8 cellular contexts compared by ENCODE assay signal in the genomic region with DNA sequence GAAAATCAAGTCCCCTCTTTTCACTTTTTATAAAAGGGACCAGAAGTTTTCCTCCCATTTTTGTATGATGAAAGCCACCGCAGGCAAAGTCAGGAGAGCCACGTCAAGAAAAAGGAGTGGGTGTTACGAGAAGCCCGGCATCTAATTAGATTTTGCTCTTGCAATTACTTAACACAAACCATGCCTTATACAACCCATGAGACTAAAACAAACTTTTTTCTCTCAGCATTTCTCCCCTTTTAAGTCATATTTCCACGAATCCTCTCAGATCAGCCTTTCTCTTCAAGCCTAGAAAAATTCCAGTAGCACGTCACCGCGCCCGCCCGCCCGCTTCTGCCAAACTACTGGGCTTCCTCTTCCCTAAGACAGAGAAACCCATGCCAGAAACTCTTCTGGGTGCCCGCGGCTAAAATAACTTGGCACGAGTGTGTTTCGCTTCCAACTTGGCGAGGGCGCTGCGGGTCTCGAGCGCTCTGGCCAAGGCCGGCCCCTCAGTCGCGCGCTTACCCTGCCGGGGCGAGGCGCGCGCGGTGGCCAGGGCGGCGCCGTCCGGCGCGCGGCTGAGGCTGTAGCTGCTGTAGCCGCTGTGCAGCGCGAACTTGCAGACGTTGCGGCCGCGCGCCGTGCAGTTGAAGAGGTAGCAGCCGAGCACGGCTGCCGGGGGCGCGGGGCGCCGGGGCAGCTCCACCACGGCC. TPM values are rescaled to one million over a fixed set of nuclear protein-coding genes. Genes with fewer than 3 reads are reported as not detected.
DNase-seq lines count a peak whose midpoint lies in the region; ATAC-seq and TF ChIP-seq lines count a peak whose summit lies in the region.

No MANE protein-coding gene starts in this region.

- TF ChIP-seq CTCF in HL-60 (IDR thresholded peaks at IDR 0.05; ENCODE audit: insufficient read depth, low read length) (no peak), heart right ventricle (IDR thresholded peaks at IDR 0.05) (peak in 2 of 9 donors; percentile 7 to 14), ovary (IDR thresholded peaks at IDR 0.05) (no peak)

- H3K36me3 ChIP-seq in CD4-positive, CD25-positive, alpha-beta regulatory T cell (ENCODE audit: control insufficient read depth, insufficient read depth, low read length), result no peaks in the 10 kb centered on the region
- H3K36me3 ChIP-seq in heart right ventricle (no peaks in the 10 kb centered on the region), ovary (no peaks in the 10 kb centered on the region)

- H3K4me1 ChIP-seq in CD4-positive, CD25-positive, alpha-beta regulatory T cell (ENCODE audit: control insufficient read depth, insufficient read depth, low read length, poor library complexity, severe bottlenecking), result peaks cover 13% of the 10 kb centered on the region
- H3K4me1 ChIP-seq in heart right ventricle (peaks cover 0 to 31% (median 19%) of the 10 kb centered on the region in 9 donors), ovary (ENCODE audit: insufficient read depth) (peaks cover 6% of the 10 kb centered on the region)

- peaks cover 0 to 13% (median 7%) of the 10 kb centered on the region in 4 donors for H3K4me1 Mint-ChIP-seq in CD4-positive, CD25-positive, alpha-beta regulatory T cell

- no peak overlapping the region for H3K4me3 ChIP-seq in CD4-positive, CD25-positive, alpha-beta regulatory T cell (ENCODE audit: low read depth, low read length)
- H3K4me3 ChIP-seq in HL-60 (replicated peaks; ENCODE audit: insufficient read depth, low read length) (peak overlapping the region; percentile 71), heart right ventricle (peak overlapping the region; percentile 50 to 82 (median 72)), ovary (peak overlapping the region; percentile 56)

- peaks cover 16% of the 10 kb centered on the region for H3K27me3 ChIP-seq in CD4-positive, CD25-positive, alpha-beta regulatory T cell (ENCODE audit: control insufficient read depth, insufficient read depth, low read length)
- H3K27me3 ChIP-seq in HL-60 (ENCODE audit: insufficient read depth, poor library complexity, severe bottlenecking) (no peaks in the 10 kb centered on the region), heart right ventricle (no peaks in the 10 kb centered on the region), ovary (no peaks in the 10 kb centered on the region)

- 1% methylated on average over 54 of the region's 54 CpGs for WGBS in heart right ventricle, 2 donors
- WGBS in ovary, 3 donors, result 0 to 1% (median 1%) methylated on average over 18 to 54 of the region's 54 CpGs

- H3K9me3 Mint-ChIP-seq in CD4-positive, CD25-positive, alpha-beta regulatory T cell, result no peaks in the 10 kb centered on the region

- ATAC-seq in CD4-positive, CD25-positive, alpha-beta regulatory T cell (ENCODE audit: low read depth in 2 of 2), result peak in 1 of 2 donors; percentile 7
- ATAC-seq in GM19452 (IDR thresholded peaks at IDR 0.05; ENCODE audit: unreplicated experiment) (peak; percentile 40), heart right ventricle (peak; percentile 69 to 89 (median 79)), HG03097 (IDR thresholded peaks at IDR 0.05; ENCODE audit: low FRiP score, unreplicated experiment) (no peak)

- peaks cover 42% of the 10 kb centered on the region for H3K27me3 Mint-ChIP-seq in CD4-positive, CD25-positive, alpha-beta regulatory T cell

- intact Hi-C loops in heart right ventricle (cut with DNase I), result no loop called here
- intact Hi-C loops in ovary (cut with DNase I), result loop anchor here in 1 of 4 donors (10.0 kb wide), 1 partner anchor 62 kb away; the partner anchor contains the start of gene RAET1G

- H3K36me3 Mint-ChIP-seq in CD4-positive, CD25-positive, alpha-beta regulatory T cell, result peaks cover 5% of the 10 kb centered on the region

- peak overlapping the region in 1 of 3 donors; percentile 63 for H3K27ac Mint-ChIP-seq in CD4-positive, CD25-positive, alpha-beta regulatory T cell

- peak overlapping the region; percentile 23 to 84 (median 84) for H3K4me3 Mint-ChIP-seq in CD4-positive, CD25-positive, alpha-beta regulatory T cell

- no peaks in the 10 kb centered on the region for H3K9me3 ChIP-seq in CD4-positive, CD25-positive, alpha-beta regulatory T cell (ENCODE audit: control insufficient read depth in 2 of 2, low read length in 2 of 2)
- H3K9me3 ChIP-seq in heart right ventricle, result no peaks in the 10 kb centered on the region
- no peaks in the 10 kb centered on the region for H3K9me3 ChIP-seq in ovary

- peak in 2 of 3 donors; percentile 10 to 35 for DNase-seq in CD4-positive, CD25-positive, alpha-beta regulatory T cell
- peak; percentile 58 to 64 for DNase-seq in HL-60 (ENCODE audit: low read depth in 1 of 2, low spot score in 1 of 2)
- peak; percentile 77 for DNase-seq in RPMI8226
- peak; percentile 74 for DNase-seq in amniotic stem cell (lab: John Stamatoyannopoulos, UW)
- DNase-seq in heart right ventricle, result peak; percentile 71 to 72
- DNase-seq in ovary, result peak; percentile 37 to 75 (median 55)

- no peak for TF ChIP-seq EP300 in ovary (IDR thresholded peaks at IDR 0.05)

- no peak for TF ChIP-seq POLR2A in ovary (IDR thresholded peaks at IDR 0.05)

- no peak overlapping the region for H3K27ac ChIP-seq in CD4-positive, CD25-positive, alpha-beta regulatory T cell (ENCODE audit: insufficient read depth, low read length, poor library complexity, severe bottlenecking)
- H3K27ac ChIP-seq in HL-60 (replicated peaks) (no peak overlapping the region), heart right ventricle (peak overlapping the region; percentile 63 to 95 (median 90)), ovary (peak overlapping the region; percentile 82)

RNA-seq across cellular contexts. Expression of gene LRP11, which starts 1.1 kb away (rescaled TPM):
- 0.49 TPM for total RNA-seq in CD4-positive, CD25-positive, alpha-beta regulatory T cell
- 1 to 10 TPM in 2 of 4 donors, under 1 TPM in 2; 0.42 to 1.3 (median 0.93) TPM for polyA plus RNA-seq in CD4-positive, CD25-positive, alpha-beta regulatory T cell
- 10 to 100 TPM in 9 of 10 donors, 1 to 10 TPM in 1; 7.6 to 21.0 (median 15.3) TPM for total RNA-seq in heart right ventricle
- 1 to 10 TPM in 1 of 2 donors, under 1 TPM in 1; 0.51 to 5.2 TPM for polyA plus RNA-seq in heart right ventricle
- total RNA-seq in ovary, result 10 to 100 TPM; 26.2 to 48.2 (median 37.5) TPM
- polyA plus RNA-seq in ovary, result 10 to 100 TPM; 21.8 to 45.2 TPM

RNA-seq across cellular contexts. Expression of gene RAET1E, which starts 34.9 kb away (rescaled TPM):
- not detected for total RNA-seq in CD4-positive, CD25-positive, alpha-beta regulatory T cell
- polyA plus RNA-seq in CD4-positive, CD25-positive, alpha-beta regulatory T cell, result not detected
- total RNA-seq in heart right ventricle, result 1 to 10 TPM in 1 of 10 donors, under 1 TPM in 6, not detected in 3; 0.15 to 1.4 (median 0.48) TPM
- polyA plus RNA-seq in heart right ventricle, result under 1 TPM; 0.29 to 0.33 TPM
- under 1 TPM in 4 of 7 donors, not detected in 3; 0.18 to 0.69 (median 0.29) TPM for total RNA-seq in ovary
- under 1 TPM; 0.11 to 0.23 TPM for polyA plus RNA-seq in ovary

RNA-seq across cellular contexts. Expression of gene RAET1G, which starts 59.9 kb away (rescaled TPM):
- total RNA-seq in CD4-positive, CD25-positive, alpha-beta regulatory T cell, result 0.76 TPM
- polyA plus RNA-seq in CD4-positive, CD25-positive, alpha-beta regulatory T cell, result not detected
- under 1 TPM in 3 of 10 donors, not detected in 7; 0.21 to 0.37 (median 0.36) TPM for total RNA-seq in heart right ventricle
- under 1 TPM in 1 of 2 donors, not detected in 1; 0.32 TPM for polyA plus RNA-seq in heart right ventricle
- total RNA-seq in ovary, result 1 to 10 TPM in 1 of 7 donors, under 1 TPM in 5, not detected in 1; 0.42 to 1.1 (median 0.64) TPM
- 1 to 10 TPM in 1 of 2 donors, under 1 TPM in 1; 0.86 to 1.5 TPM for polyA plus RNA-seq in ovary

Comparison
In these comparisons a context has a peak if more than half of its experiments do, and no peak if none do; other contexts are left out.
1. DNase-seq: peak in every context shown above with its lines; median percentile 77 in RPMI8226; 74 in amniotic stem cell; 72 in heart right ventricle; 61 in HL-60; 55 in ovary; 22 in CD4-positive, CD25-positive, alpha-beta regulatory T cell.
2. H3K27ac ChIP-seq: peak in heart right ventricle (10 of 10) and ovary (2 of 2); none in CD4-positive, CD25-positive, alpha-beta regulatory T cell (single experiment) and HL-60 (single experiment).